In the genomic region with DNA sequence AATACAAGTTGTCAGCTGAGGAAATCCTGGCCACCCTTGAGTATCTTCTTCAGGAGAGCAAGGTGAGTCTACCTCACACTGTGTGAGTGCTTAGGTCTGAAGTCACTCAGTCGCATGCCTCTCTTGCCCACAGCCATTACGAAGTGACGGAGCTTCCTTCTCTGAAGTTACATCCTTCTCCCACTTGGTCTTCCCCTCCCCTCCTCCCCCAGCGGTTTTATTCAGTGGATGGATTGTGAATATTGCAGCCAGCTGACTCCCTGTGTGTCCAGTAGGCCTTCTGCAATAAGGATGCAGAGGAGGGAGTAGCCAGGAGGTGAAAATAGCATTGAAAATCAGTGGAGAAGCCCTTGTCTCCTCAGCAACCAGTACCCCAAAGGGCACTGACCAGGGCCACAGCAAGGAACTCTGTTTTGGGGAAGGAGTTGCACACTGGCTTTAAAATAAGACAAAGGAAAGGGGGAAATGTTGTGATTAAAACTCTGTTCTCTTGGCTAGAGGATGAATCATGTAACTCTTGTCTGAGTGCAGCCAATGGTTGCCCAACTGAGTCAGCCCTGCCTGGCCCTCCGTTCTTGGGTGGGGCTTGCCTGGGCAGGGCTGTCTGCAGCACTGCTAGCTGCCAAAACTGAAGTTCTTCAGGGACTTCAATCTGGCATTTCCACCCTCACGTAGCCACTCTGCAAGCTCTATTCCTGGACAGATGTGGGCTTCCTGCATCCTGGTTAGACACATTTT, we compare ENCODE assay signal across 8 cellular contexts. TPM values are rescaled to one million over a fixed set of nuclear protein-coding genes. Genes with fewer than 3 reads are reported as not detected.
DNase-seq lines count a peak whose midpoint lies in the region; ATAC-seq, FAIRE-seq and TF ChIP-seq lines count a peak whose summit lies in the region.

No MANE protein-coding gene starts in this region.

- no peak for TF ChIP-seq EP300 in suprapubic skin (IDR thresholded peaks at IDR 0.05)

- peaks cover 70% of the 10 kb centered on the region for H3K4me1 Mint-ChIP-seq in activated naive CD8-positive, alpha-beta T cell treated with anti-CD3 and anti-CD28 coated beads, Interleukin-2, amount 10 ng/mL, durations not matched to agents 7 days and 5 days

- intact Hi-C loops in kidney (cut with DNase I): no loop called here

- H3K9me3 Mint-ChIP-seq in activated naive CD8-positive, alpha-beta T cell treated with anti-CD3 and anti-CD28 coated beads, Interleukin-2, amount 10 ng/mL, durations not matched to agents 7 days and 5 days: no peaks in the 10 kb centered on the region

- ATAC-seq in activated naive CD8-positive, alpha-beta T cell treated with anti-CD3 and anti-CD28 coated beads, Interleukin-2, amount 10 ng/mL, durations not matched to agents 7 days and 5 days (ENCODE audit: low read depth): no peak
- ATAC-seq in GM21825 (IDR thresholded peaks at IDR 0.05; ENCODE audit: unreplicated experiment): no peak

- peak overlapping the region; percentile 40 for H3K27ac Mint-ChIP-seq in activated naive CD8-positive, alpha-beta T cell treated with anti-CD3 and anti-CD28 coated beads, Interleukin-2, amount 10 ng/mL, durations not matched to agents 7 days and 5 days

- peaks cover 27 to 30% of the 10 kb centered on the region in 2 donors for H3K4me1 ChIP-seq in kidney (ENCODE audit: control insufficient read depth in 1 of 2, insufficient read depth in 1 of 2, low read depth in 1 of 2, low read length in 2 of 2)
- H3K4me1 ChIP-seq in suprapubic skin: peaks cover 80% of the 10 kb centered on the region

- H3K36me3 ChIP-seq in kidney (ENCODE audit: control insufficient read depth in 1 of 2, insufficient read depth in 2 of 2, low read length in 2 of 2) (peaks cover 8 to 15% of the 10 kb centered on the region in 2 donors), suprapubic skin (peaks cover 18% of the 10 kb centered on the region)

- H3K27me3 Mint-ChIP-seq in activated naive CD8-positive, alpha-beta T cell treated with anti-CD3 and anti-CD28 coated beads, Interleukin-2, amount 10 ng/mL, durations not matched to agents 7 days and 5 days: no peaks in the 10 kb centered on the region

- no peak overlapping the region for H3K9ac ChIP-seq in kidney (ENCODE audit: low read length in 2 of 2)

- peaks cover 53% of the 10 kb centered on the region for H3K36me3 Mint-ChIP-seq in activated naive CD8-positive, alpha-beta T cell treated with anti-CD3 and anti-CD28 coated beads, Interleukin-2, amount 10 ng/mL, durations not matched to agents 7 days and 5 days

- H3K4me3 Mint-ChIP-seq in activated naive CD8-positive, alpha-beta T cell treated with anti-CD3 and anti-CD28 coated beads, Interleukin-2, amount 10 ng/mL, durations not matched to agents 7 days and 5 days: peak overlapping the region; percentile 57

- H3K4me3 ChIP-seq in kidney (ENCODE audit: low read length in 2 of 2): no peak overlapping the region
- peak overlapping the region; percentile 69 for H3K4me3 ChIP-seq in suprapubic skin

- in situ Hi-C loops in G401 (cut with HindIII; ENCODE audit: low sequenced_read_pairs): no loop called here

- H3K27me3 ChIP-seq in suprapubic skin: no peaks in the 10 kb centered on the region

- no peaks in the 10 kb centered on the region for H3K9me3 ChIP-seq in kidney (ENCODE audit: control insufficient read depth in 1 of 2, low read length in 2 of 2)
- H3K9me3 ChIP-seq in suprapubic skin: no peaks in the 10 kb centered on the region

- no peak for TF ChIP-seq POLR2A in suprapubic skin (IDR thresholded peaks at IDR 0.05)

- FAIRE-seq in kidney (lab: Jason Lieb, UNC): no peak

- POLR2A ChIA-PET in activated naive CD8-positive, alpha-beta T cell treated with anti-CD3 and anti-CD28 coated beads, Interleukin-2, amount 10 ng/mL, durations not matched to agents 7 days and 5 days (lab: Charles Lee): interaction anchor here (1.2 kb wide), 1 partner anchor 14 kb away, joined by 3 read pairs; no protein-coding TSS in a partner anchor

- no peak for TF ChIP-seq CTCF in AG09319 (IDR thresholded peaks at IDR 0.05; ENCODE audit: low read depth, low read length)
- TF ChIP-seq CTCF in kidney (IDR thresholded peaks at IDR 0.05; ENCODE audit: borderline replicate concordance, extremely low read depth, insufficient read depth): no peak
- no peak for TF ChIP-seq CTCF in suprapubic skin (IDR thresholded peaks at IDR 0.05)

- 8% methylated on average over 6 of the region's 6 CpGs for WGBS in suprapubic skin

- DNase-seq in AG09319 (ENCODE audit: extremely low read depth, low read depth): peak; percentile 61
- peak; percentile 84 to 92 for DNase-seq in NOMO-1 (lab: John Stamatoyannopoulos, UW; ENCODE audit: unreplicated experiment in 2 of 2)
- no peak for DNase-seq in activated naive CD8-positive, alpha-beta T cell treated with anti-CD3 and anti-CD28 coated beads, Interleukin-2, amount 10 ng/mL, durations not matched to agents 7 days and 5 days
- peak; percentile 88 for DNase-seq in kidney
- DNase-seq in suprapubic skin (ENCODE audit: low spot score in 2 of 2): peak; percentile 88 to 92
- DNase-seq in NCI-H526 treated with DMSO at 0.1 percent for 48 hours (lab: John Stamatoyannopoulos, UW): no peak
- DNase-seq in G401 (ENCODE audit: low spot score): no peak

- H3K27ac ChIP-seq in kidney (ENCODE audit: low read depth in 2 of 2, low read length in 2 of 2): no peak overlapping the region
- peak overlapping the region; percentile 95 for H3K27ac ChIP-seq in suprapubic skin

RNA-seq across cellular contexts. Expression of a gene that starts 4.4 kb away (rescaled TPM):
- total RNA-seq in activated naive CD8-positive, alpha-beta T cell treated with anti-CD3 and anti-CD28 coated beads, Interleukin-2, amount 10 ng/mL, durations not matched to agents 7 days and 5 days: 100 to 1,000 TPM; 529 to 544 TPM
- 467 TPM for total RNA-seq in kidney
- polyA plus RNA-seq in kidney (ENCODE audit: insufficient read depth, low read depth, low replicate concordance): 500 TPM
- 100 to 1,000 TPM; 109 to 247 (median 171) TPM for total RNA-seq in suprapubic skin
- not detected in 2 replicates for total RNA-seq in G401 (2014; rRNA removed; shearing (Covaris generic))

RNA-seq across cellular contexts. Expression of a gene that starts 47.5 kb away (rescaled TPM):
- total RNA-seq in activated naive CD8-positive, alpha-beta T cell treated with anti-CD3 and anti-CD28 coated beads, Interleukin-2, amount 10 ng/mL, durations not matched to agents 7 days and 5 days: 100 to 1,000 TPM; 241 to 262 TPM
- total RNA-seq in kidney (835 TPM), suprapubic skin (100 to 1,000 TPM; 431 to 722 (median 606) TPM)
- polyA plus RNA-seq in kidney (ENCODE audit: insufficient read depth, low read depth, low replicate concordance): 925 TPM
- total RNA-seq in G401 (2014; rRNA removed; shearing (Covaris generic)): not detected in 2 replicates

Comparison
In these comparisons a context has a peak if more than half of its experiments do, and no peak if none do; other contexts are left out.
1. DNase-seq: peak in AG09319 (single experiment), NOMO-1 (2 of 2), kidney (single experiment) and suprapubic skin (2 of 2); none in activated naive CD8-positive, alpha-beta T cell treated with anti-CD3 and anti-CD28 coated beads, Interleukin-2, amount 10 ng/mL, durations not matched to agents 7 days and 5 days (single experiment), NCI-H526 treated with DMSO at 0.1 percent for 48 hours (single experiment) and G401 (single experiment).
2. RNA of a gene that starts 4.4 kb away (total RNA-seq): 529 to 544 TPM in activated naive CD8-positive, alpha-beta T cell treated with anti-CD3 and anti-CD28 coated beads, Interleukin-2, amount 10 ng/mL, durations not matched to agents 7 days and 5 days, 467 TPM in kidney (single experiment) and 109 to 247 TPM in suprapubic skin; not detected in G401; every median in the first group is over 100 times any median in the second.
3. RNA of a gene that starts 47.5 kb away (total RNA-seq): 835 TPM in kidney (single experiment), 431 to 722 TPM in suprapubic skin and 241 to 262 TPM in activated naive CD8-positive, alpha-beta T cell treated with anti-CD3 and anti-CD28 coated beads, Interleukin-2, amount 10 ng/mL, durations not matched to agents 7 days and 5 days; not detected in G401; every median in the first group is over 100 times any median in the second.